Comparison of ENCODE assay signal across 8 cellular contexts in genomic region chr9:124941689-124942561, GRCh38. TPM values are rescaled to one million over a fixed set of nuclear protein-coding genes. Genes with fewer than 3 reads are reported as not detected.
A peak's percentile ranks its signal among the peaks of the same experiment; 100 is the strongest.
DNase-seq lines count a peak whose midpoint lies in the region; ATAC-seq, FAIRE-seq and TF ChIP-seq lines count a peak whose summit lies in the region.

No MANE protein-coding gene starts in this region.

- H3K9me1 ChIP-seq in IMR-90 (ENCODE audit: insufficient read depth, low read length) = no peaks in the 10 kb centered on the region

- H4K20me1 ChIP-seq in IMR-90 (ENCODE audit: insufficient read depth, low read length) = no peaks in the 10 kb centered on the region

- H2AFZ ChIP-seq in IMR-90 (replicated peaks; ENCODE audit: low read length, poor library complexity) = peak overlapping the region; percentile 94

- H3K9ac ChIP-seq in IMR-90 (ENCODE audit: low read depth, low read length) (peak overlapping the region; percentile 95), kidney (ENCODE audit: low read length in 2 of 2) (peak overlapping the region; percentile 70 to 92)

- H3K18ac ChIP-seq in IMR-90 (ENCODE audit: low read depth, low read length) = peak overlapping the region; percentile 72

- FAIRE-seq in kidney (lab: Jason Lieb, UNC) = no peak

- peak overlapping the region; percentile 72 for H2BK120ac ChIP-seq in IMR-90 (ENCODE audit: low read depth, low read length)

- in situ Hi-C loops in IMR-90 (cut with MboI; ENCODE audit: low sequenced_read_pairs) = loop anchor here (5.0 kb wide), 1 partner anchor 200 kb away; the partner anchor contains the start of gene SCAI

- CTCF ChIA-PET in IMR-90 (lab: Yijun Ruan, JAX) = no interaction called here

- peak overlapping the region; percentile 98 for H3K14ac ChIP-seq in IMR-90 (replicated peaks; ENCODE audit: low read depth, low read length)

- no peak for TF ChIP-seq POLR2A in IMR-90 (IDR thresholded peaks at IDR 0.05; ENCODE audit: low read depth, low read length)

- intact Hi-C loops in IMR-90 (cut with micrococcal nuclease) = loop anchor here (1.0 to 2.0 kb wide), 3 partner anchors 19 to 259 kb away; partner anchors contain the start of genes RABEPK and SCAI
- intact Hi-C loops in kidney (cut with DNase I) = no loop called here

- H3K27ac ChIP-seq in IMR-90 (ENCODE audit: insufficient read depth, low read length) (peak overlapping the region; percentile 93), WERI-Rb-1 (peak overlapping the region; percentile 83), kidney (ENCODE audit: low read depth in 2 of 2, low read length in 2 of 2) (peak overlapping the region; percentile 93 to 95)

- H2BK20ac ChIP-seq in IMR-90 (ENCODE audit: low read depth, low read length) = peak overlapping the region; percentile 8; the same call in 1 of the 2 replicates

- peak; percentile 25 for ATAC-seq in GM21381 (IDR thresholded peaks at IDR 0.05; ENCODE audit: unreplicated experiment)
- ATAC-seq in IMR-90 (ENCODE audit: low read depth) = peak; percentile 40

- peak overlapping the region; percentile 93 for H2BK5ac ChIP-seq in IMR-90 (ENCODE audit: low read depth, low read length, poor library complexity, severe bottlenecking)

- DNase-seq in CD1c-positive myeloid dendritic cell (ENCODE audit: extremely low spot score) (peak; percentile 69), IMR-90 (peak; percentile 58), WERI-Rb-1 (peak; percentile 74), cardiac fibroblast (ENCODE audit: low read depth in 2 of 2) (peak; percentile 64 to 66), kidney (peak; percentile 86), GM10266 (ENCODE audit: extremely low spot score) (no peak)
- DNase-seq in stimulated activated CD4-positive, alpha-beta T cell treated with anti-CD3 and anti-CD28 coated beads, Interleukin-15, amount 100 ng/mL, for 48 hours (ENCODE audit: low read depth in 2 of 2) = peak; percentile 46 to 49

- peak overlapping the region; percentile 96 for H3K56ac ChIP-seq in IMR-90 (ENCODE audit: extremely low read depth, insufficient read depth, low read length)

- H2AK9ac ChIP-seq in IMR-90 (replicated peaks; ENCODE audit: low read depth, low read length, poor library complexity) = peak overlapping the region; percentile 97

- H4K8ac ChIP-seq in IMR-90 (ENCODE audit: low read depth in 2 of 2, low read length in 2 of 2) = peak overlapping the region; percentile 74 to 91

- H3K79me1 ChIP-seq in IMR-90 (ENCODE audit: low read depth in 1 of 2, low read length in 2 of 2) = peaks cover 11 to 12% of the 10 kb centered on the region in 2 experiments

- TF ChIP-seq CTCF in IMR-90 (conservative IDR thresholded peaks at IDR 0.05; ENCODE audit: low read depth, low read length) = no peak
- TF ChIP-seq CTCF in WERI-Rb-1 (IDR thresholded peaks at IDR 0.05; ENCODE audit: low read depth, low read length) = 0 out of 2 replicates have a peak, but pooled peaks have one; percentile 15
- TF ChIP-seq CTCF in cardiac fibroblast (IDR thresholded peaks at IDR 0.05; ENCODE audit: low read depth, low read length) = no peak
- TF ChIP-seq CTCF in kidney (IDR thresholded peaks at IDR 0.05; ENCODE audit: borderline replicate concordance, extremely low read depth, insufficient read depth) = no peak
- TF ChIP-seq CTCF in GM10266 (IDR thresholded peaks at IDR 0.05; ENCODE audit: control insufficient read depth, insufficient read depth, low read depth, missing control alignments) = no peak

- TF ChIP-seq RAD21 in IMR-90 (IDR thresholded peaks at IDR 0.05; ENCODE audit: low read length) = no peak

- peak overlapping the region; percentile 8; the same call in 1 of the 3 replicates for H2BK15ac ChIP-seq in IMR-90 (ENCODE audit: low read depth, low read length)

- dilution Hi-C loops in IMR-90 (cut with HindIII; ENCODE audit: low sequenced_read_pairs, unreplicated experiment) = no loop called here

- peak overlapping the region; percentile 90 for H3K4me2 ChIP-seq in IMR-90 (ENCODE audit: low read depth, low read length)

- H3K27me3 ChIP-seq in IMR-90 (ENCODE audit: control insufficient read depth, insufficient read depth, low read length) (no peaks in the 10 kb centered on the region), WERI-Rb-1 (ENCODE audit: insufficient read depth, low read depth, severe bottlenecking) (no peaks in the 10 kb centered on the region)

- 20% methylated on average over 4 of the region's 30 CpGs; no CpG with 5 or more reads in 1 of the 2 experiments for WGBS in IMR-90 (ENCODE audit: extremely low coverage in 2 of 2, insufficient read length in 1 of 2), 2 experiments

- peak overlapping the region; percentile 94 for H3K4ac ChIP-seq in IMR-90 (ENCODE audit: low read depth, low read length)

- H3K23ac ChIP-seq in IMR-90 (ENCODE audit: low read depth, low read length) = peak overlapping the region; percentile 97

- H4K91ac ChIP-seq in IMR-90 (ENCODE audit: insufficient read depth, low read depth, low read length) = peak overlapping the region; percentile 89

- peaks cover 3% of the 10 kb centered on the region; the same call in 1 of the 2 replicates for H3K36me3 ChIP-seq in IMR-90 (ENCODE audit: control insufficient read depth, insufficient read depth, low read length)
- peaks cover 3% of the 10 kb centered on the region; the same call in 1 of the 2 replicates for H3K36me3 ChIP-seq in WERI-Rb-1
- H3K36me3 ChIP-seq in kidney (ENCODE audit: control insufficient read depth in 1 of 2, insufficient read depth in 2 of 2, low read length in 2 of 2) = peaks cover 0 to 4% of the 10 kb centered on the region in 2 donors

- H3K4me1 ChIP-seq in IMR-90 (ENCODE audit: control insufficient read depth, insufficient read depth, low read length) (peaks cover 4% of the 10 kb centered on the region; the same call in 1 of the 2 replicates), kidney (ENCODE audit: control insufficient read depth in 1 of 2, insufficient read depth in 1 of 2, low read depth in 1 of 2, low read length in 2 of 2) (peaks cover 0 to 3% of the 10 kb centered on the region in 2 donors)

- BruUV-seq in IMR-90 (replicated peaks; lab: Mats Ljungman, UMichigan) = no TSS peak

- peak overlapping the region; percentile 84 for H3K4me3 ChIP-seq in IMR-90 (ENCODE audit: insufficient read depth, low read depth, low read length)
- peak overlapping the region; percentile 92 for H3K4me3 ChIP-seq in WERI-Rb-1 (ENCODE audit: low read depth, low read length)
- H3K4me3 ChIP-seq in cardiac fibroblast (replicated peaks in 1 of 2; ENCODE audit: low read depth in 2 of 2, low read length in 2 of 2) = peak overlapping the region; percentile 65 to 83
- peak overlapping the region; percentile 93 for H3K4me3 ChIP-seq in kidney (ENCODE audit: low read length in 2 of 2)

- peak overlapping the region; percentile 75 for H4K5ac ChIP-seq in IMR-90 (ENCODE audit: low read depth, low read length)

- peak overlapping the region; percentile 58 for H2AK5ac ChIP-seq in IMR-90 (ENCODE audit: low read depth, low read length)

- POLR2A ChIA-PET in IMR-90 (lab: Charles Lee; ENCODE audit: unreplicated experiment) = no interaction called here

- H3K9me3 ChIP-seq in IMR-90 (ENCODE audit: control insufficient read depth, insufficient read depth, low read length) (no peaks in the 10 kb centered on the region), WERI-Rb-1 (ENCODE audit: severe bottlenecking) (no peaks in the 10 kb centered on the region), kidney (ENCODE audit: control insufficient read depth in 1 of 2, low read length in 2 of 2) (no peaks in the 10 kb centered on the region)

TF ChIP-seq in IMR-90, 13 proteins besides CTCF, POLR2A, EP300 and RAD21:
- TF ChIP-seq NFE2L2 (IDR thresholded peaks at IDR 0.05; ENCODE audit: low read depth, low read length) (no peak), MXI1 (IDR thresholded peaks at IDR 0.05; ENCODE audit: borderline replicate concordance, low read depth, low read length) (0 out of 2 replicates have a peak, but pooled peaks have one; percentile 12), CEBPB (IDR thresholded peaks at IDR 0.05; ENCODE audit: low read depth, low read length) (no peak)
- TF ChIP-seq, protein P1, sequence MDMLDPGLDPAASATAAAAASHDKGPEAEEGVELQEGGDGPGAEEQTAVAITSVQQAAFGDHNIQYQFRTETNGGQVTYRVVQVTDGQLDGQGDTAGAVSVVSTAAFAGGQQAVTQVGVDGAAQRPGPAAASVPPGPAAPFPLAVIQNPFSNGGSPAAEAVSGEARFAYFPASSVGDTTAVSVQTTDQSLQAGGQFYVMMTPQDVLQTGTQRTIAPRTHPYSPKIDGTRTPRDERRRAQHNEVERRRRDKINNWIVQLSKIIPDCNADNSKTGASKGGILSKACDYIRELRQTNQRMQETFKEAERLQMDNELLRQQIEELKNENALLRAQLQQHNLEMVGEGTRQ (IDR thresholded peaks at IDR 0.05; ENCODE audit: low read depth, low read length) = no peak

RNA-seq across cellular contexts. Expression of gene GOLGA1, which starts 1.0 kb away (rescaled TPM):
- total RNA-seq in IMR-90 (2012; rRNA removed) (10.6 and 11.9 TPM in 2 replicates), kidney (21.0 TPM)
- polyA plus RNA-seq in IMR-90 (2012; rRNA removed) (11.0 and 12.7 TPM in 2 replicates), kidney (ENCODE audit: insufficient read depth, low read depth, low replicate concordance) (6.2 TPM)
- polyA plus RNA-seq in IMR-90 (2012; cell fraction: cytosol; rRNA removed) = 4.9 and 8.1 TPM in 2 replicates
- 20.0 and 40.0 TPM in 2 replicates for polyA plus RNA-seq in IMR-90 (2012; cell fraction: nucleus; rRNA removed; ENCODE audit: low replicate concordance)
